Comparison of ENCODE assay signal across 14 cellular contexts in genomic region chr21:31911138-31911907, GRCh38. TPM values are rescaled to one million over a fixed set of nuclear protein-coding genes. Genes with fewer than 3 reads are reported as not detected.
DNase-seq lines count a peak whose midpoint lies in the region; ATAC-seq and TF ChIP-seq lines count a peak whose summit lies in the region.
"Had no signal": no experiment of that assay in that cellular context is flagged by ENCODE, and none has a peak within 500 bp of the region (broad histone marks: within the 10 kb centered on the region; RNA-seq: fewer than 3 reads in every experiment).

No MANE protein-coding gene starts in this region.

- H2AFZ ChIP-seq in hepatocyte: no peak overlapping the region

- peaks cover 75% of the 10 kb centered on the region for H3K4me1 ChIP-seq in SJSA1 (replicated peaks)
- H3K4me1 ChIP-seq in hepatocyte (ENCODE audit: insufficient read depth): peaks cover 20% of the 10 kb centered on the region
- H3K4me1 ChIP-seq in mucosa of descending colon (ENCODE audit: low read depth): no peaks in the 10 kb centered on the region
- H3K4me1 ChIP-seq in left lung: no peaks in the 10 kb centered on the region
- H3K4me1 ChIP-seq: BLaER1 had no signal

- DNase-seq in AG10803 (ENCODE audit: low read depth) (peak; percentile 95), GM04504 (ENCODE audit: low read depth) (peak; percentile 94), SJSA1 (ENCODE audit: low read depth in 1 of 2, low spot score in 2 of 2) (peak; percentile 89 to 92), hepatocyte (ENCODE audit: low spot score) (peak; percentile 39), mucosa of descending colon (no peak), left lung (no peak), left ventricle myocardium superior (no peak)
- DNase-seq: activated CD4-positive, alpha-beta T cell treated with anti-CD3 and anti-CD28 coated beads for 48 hours; activated naive CD4-positive, alpha-beta T cell treated with anti-CD3 and anti-CD28 coated beads, Interleukin-2, amount 50 U/mL, for 16 hours; occipital lobe; SIG-M5; stimulated activated naive CD4-positive, alpha-beta T cell had no signal

- H4K20me1 ChIP-seq in hepatocyte (ENCODE audit: insufficient read depth, poor library complexity, severe bottlenecking): no peaks in the 10 kb centered on the region
- H4K20me1 ChIP-seq: BLaER1 had no signal

- no peak for ATAC-seq in mucosa of descending colon
- no peak for ATAC-seq in left lung
- no peak for ATAC-seq in left ventricle myocardium superior
- ATAC-seq in GM21529 (IDR thresholded peaks at IDR 0.05; ENCODE audit: unreplicated experiment): no peak

- H3K36me3 ChIP-seq in SJSA1 (0 out of 2 replicates have a peak, but pooled peaks cover 5% of the 10 kb centered on the region), hepatocyte (replicated peaks; ENCODE audit: insufficient read depth, low read depth) (no peaks in the 10 kb centered on the region), mucosa of descending colon (ENCODE audit: low read depth) (no peaks in the 10 kb centered on the region), left lung (no peaks in the 10 kb centered on the region)

- no peaks in the 10 kb centered on the region for H3K9me2 ChIP-seq in hepatocyte (replicated peaks; ENCODE audit: insufficient read depth)

- H3K27ac ChIP-seq in SJSA1 (peak overlapping the region; percentile 76), hepatocyte (no peak overlapping the region), left lung (no peak overlapping the region)
- H3K27ac ChIP-seq: BLaER1 had no signal

- H3K4me3 ChIP-seq in AG10803 (ENCODE audit: low read length) (no peak overlapping the region), SJSA1 (no peak overlapping the region), hepatocyte (no peak overlapping the region), mucosa of descending colon (no peak overlapping the region), left lung (no peak overlapping the region)
- H3K4me3 ChIP-seq: BLaER1 had no signal

- H3K27me3 ChIP-seq in SJSA1 (replicated peaks) (no peaks in the 10 kb centered on the region), hepatocyte (no peaks in the 10 kb centered on the region), left lung (peaks cover 0 to 30% of the 10 kb centered on the region in 2 donors)
- H3K27me3 ChIP-seq: BLaER1 had no signal

- no peak for TF ChIP-seq CTCF in AG10803 (conservative IDR thresholded peaks at IDR 0.05; ENCODE audit: low read length)
- TF ChIP-seq CTCF in hepatocyte (IDR thresholded peaks at IDR 0.05; ENCODE audit: poor library complexity): no peak
- no peak for TF ChIP-seq CTCF in mucosa of descending colon (IDR thresholded peaks at IDR 0.05)
- TF ChIP-seq CTCF in left lung (IDR thresholded peaks at IDR 0.05): no peak

- H3K79me2 ChIP-seq in hepatocyte: peaks cover 54% of the 10 kb centered on the region

- intact Hi-C loops in mucosa of descending colon (cut with DNase I, micrococcal nuclease): no loop called here
- intact Hi-C loops in left lung (cut with DNase I): no loop called here
- intact Hi-C loops in left ventricle myocardium superior (cut with micrococcal nuclease): no loop called here

- H3K4me2 ChIP-seq in hepatocyte: no peak overlapping the region
- H3K4me2 ChIP-seq: BLaER1 had no signal

- H3K9me3 ChIP-seq in SJSA1 (replicated peaks): no peaks in the 10 kb centered on the region
- no peaks in the 10 kb centered on the region for H3K9me3 ChIP-seq in hepatocyte (ENCODE audit: low read depth)
- no peaks in the 10 kb centered on the region for H3K9me3 ChIP-seq in mucosa of descending colon
- H3K9me3 ChIP-seq in left lung: no peaks in the 10 kb centered on the region
- H3K9me3 ChIP-seq: BLaER1 had no signal

- WGBS in hepatocyte (ENCODE audit: low lambda C conversion rate, missing lambda C conversion rate): 71% methylated on average over 17 of the region's 17 CpGs

RNA-seq across cellular contexts. Expression of gene HUNK, which starts 38.5 kb away (rescaled TPM):
- total RNA-seq in SJSA1 (2014; rRNA removed; shearing (Covaris generic)): 13.6 and 17.7 TPM in 2 replicates
- total RNA-seq in hepatocyte (4.4 and 7.1 TPM in 2 replicates), mucosa of descending colon (10 to 100 TPM in 2 of 3 donors, 1 to 10 TPM in 1; 3.8 to 12.3 (median 11.0) TPM), left lung (1 to 10 TPM; 2.9 to 6.1 TPM), left ventricle myocardium superior (0.40 TPM)
- 7.3 and 10.8 TPM in 2 replicates for polyA plus RNA-seq in hepatocyte

Comparison
In these comparisons a context has a peak if more than half of its experiments do, and no peak if none do; other contexts are left out.
1. DNase-seq: peak in AG10803 (single experiment), GM04504 (single experiment), SJSA1 (2 of 2) and hepatocyte (single experiment); none in mucosa of descending colon (0 of 3), left lung (0 of 2) and left ventricle myocardium superior (single experiment).